In genomic region chr1:185046639-185047038, GRCh38 we compare ENCODE assay signal across 8 cellular contexts. TPM values are rescaled to one million over a fixed set of nuclear protein-coding genes. Genes with fewer than 3 reads are reported as not detected.
A peak's percentile ranks its signal among the peaks of the same experiment; 100 is the strongest.
DNase-seq lines count a peak whose midpoint lies in the region; ATAC-seq, FAIRE-seq and TF ChIP-seq lines count a peak whose summit lies in the region.

No MANE protein-coding gene starts in this region.

- no peak for DNase-seq in Calu3
- no peak for DNase-seq in endothelial cell of umbilical vein (ENCODE audit: low read depth, low spot score)
- no peak for DNase-seq in NCI-H2227 (lab: John Stamatoyannopoulos, UW; ENCODE audit: unreplicated experiment)
- no peak for DNase-seq in CD1c-positive myeloid dendritic cell (ENCODE audit: extremely low spot score)

- TF ChIP-seq POLR2A in endothelial cell of umbilical vein (IDR thresholded peaks at IDR 0.05; ENCODE audit: low read depth, low read length), result no peak

- ATAC-seq in HG02981 (IDR thresholded peaks at IDR 0.05; ENCODE audit: unreplicated experiment), result no peak
- ATAC-seq in GM19455 (IDR thresholded peaks at IDR 0.05; ENCODE audit: unreplicated experiment), result no peak

- H3K4me2 ChIP-seq in OCI-LY3 (ENCODE audit: low read length), result peak overlapping the region; percentile 96
- H3K4me2 ChIP-seq in endothelial cell of umbilical vein (ENCODE audit: insufficient read depth, low read length), result peak overlapping the region; percentile 100

- H3K9me3 Mint-ChIP-seq in Calu3 (ENCODE audit: low read depth, unreplicated experiment), result no peaks in the 10 kb centered on the region

- TSS peak; percentile 47 for BruUV-seq in Calu3 (replicated peaks; lab: Mats Ljungman, UMichigan)
- BruUV-seq in endothelial cell of umbilical vein (replicated peaks; lab: Mats Ljungman, UMichigan), result no TSS peak

- dilution Hi-C loops in endothelial cell of umbilical vein (cut with MboI; ENCODE audit: extremely low pct_ligation_motif_present, low sequenced_read_pairs), result no loop called here

- H3K4me3 Mint-ChIP-seq in Calu3 (ENCODE audit: low read depth, unreplicated experiment), result peak overlapping the region; percentile 91

- peaks cover 25% of the 10 kb centered on the region for H3K36me3 Mint-ChIP-seq in Calu3 (ENCODE audit: insufficient read depth, unreplicated experiment)

- peaks cover 6% of the 10 kb centered on the region; the same call in 1 of the 2 replicates for H3K27me3 ChIP-seq in OCI-LY3 (ENCODE audit: low read depth, low read length)
- H3K27me3 ChIP-seq in endothelial cell of umbilical vein (ENCODE audit: control insufficient read depth in 2 of 2, insufficient read depth in 2 of 2, low read length in 2 of 2), result no peaks in the 10 kb centered on the region
- H3K27me3 ChIP-seq in neutrophil, result peaks cover 6% of the 10 kb centered on the region

- TF ChIP-seq CTCF in Calu3 (IDR thresholded peaks at IDR 0.05; ENCODE audit: unreplicated experiment) (no peak), OCI-LY3 (IDR thresholded peaks at IDR 0.05; ENCODE audit: low read depth, low read length) (no peak), endothelial cell of umbilical vein (IDR thresholded peaks at IDR 0.05; ENCODE audit: extremely low read depth in 1 of 2, insufficient read depth in 1 of 2, low read depth in 1 of 2, low read length in 2 of 2) (no peak), neutrophil (IDR thresholded peaks at IDR 0.05) (no peak)

- no peak overlapping the region for H2AFZ ChIP-seq in OCI-LY3 (ENCODE audit: low read depth, low read length)
- peak overlapping the region; percentile 94 for H2AFZ ChIP-seq in endothelial cell of umbilical vein (ENCODE audit: low read depth, low read length)

- H3K4me3 ChIP-seq in OCI-LY3 (ENCODE audit: low read length) (peak overlapping the region; percentile 92), endothelial cell of umbilical vein (replicated peaks in 1 of 3; ENCODE audit: insufficient read depth in 1 of 3, low read depth in 1 of 3, low read length in 3 of 3) (peak overlapping the region; percentile 71 to 96 (median 74)), neutrophil (ENCODE audit: low read depth in 1 of 2, low read length in 1 of 2) (peak overlapping the region; percentile 89 to 94)

- peaks cover 25% of the 10 kb centered on the region for H3K4me1 Mint-ChIP-seq in Calu3 (ENCODE audit: low read depth, unreplicated experiment)

- H3K27ac ChIP-seq in OCI-LY3 (ENCODE audit: low read length) (no peak overlapping the region), endothelial cell of umbilical vein (ENCODE audit: insufficient read depth, low read depth, low read length) (no peak overlapping the region), neutrophil (no peak overlapping the region)

- peak overlapping the region; percentile 86 for H3K27ac Mint-ChIP-seq in Calu3 (ENCODE audit: unreplicated experiment)

- peaks cover 46% of the 10 kb centered on the region for H4K20me1 ChIP-seq in OCI-LY3 (ENCODE audit: insufficient read depth, low read length)
- peaks cover 15% of the 10 kb centered on the region for H4K20me1 ChIP-seq in endothelial cell of umbilical vein (replicated peaks; ENCODE audit: control insufficient read depth, extremely low read depth, insufficient read depth, low read length)

- H3K9me1 ChIP-seq in endothelial cell of umbilical vein (replicated peaks; ENCODE audit: control insufficient read depth, extremely low read depth, insufficient read depth, low read length), result no peaks in the 10 kb centered on the region

- H3K9ac ChIP-seq in OCI-LY3 (ENCODE audit: low read length) (peak overlapping the region; percentile 88), endothelial cell of umbilical vein (replicated peaks; ENCODE audit: extremely low read depth, insufficient read depth, low read length) (peak overlapping the region; percentile 69)

- intact Hi-C loops in Calu3 (cut with micrococcal nuclease; ENCODE audit: unreplicated experiment), result no loop called here
- intact Hi-C loops in endothelial cell of umbilical vein (cut with micrococcal nuclease), result loop anchor here (1.0 to 5.0 kb wide), 2 partner anchors 111 to 326 kb away; partner anchors contain the start of gene SWT1

- no peaks in the 10 kb centered on the region for H3K9me3 ChIP-seq in OCI-LY3 (ENCODE audit: insufficient read depth, low read length)
- H3K9me3 ChIP-seq in endothelial cell of umbilical vein (replicated peaks; ENCODE audit: control insufficient read depth, insufficient read depth, low read length), result no peaks in the 10 kb centered on the region
- no peaks in the 10 kb centered on the region for H3K9me3 ChIP-seq in neutrophil

- H3K36me3 ChIP-seq in OCI-LY3 (replicated peaks; ENCODE audit: low read depth, low read length) (no peaks in the 10 kb centered on the region), endothelial cell of umbilical vein (ENCODE audit: control insufficient read depth in 2 of 2, extremely low read depth in 1 of 2, insufficient read depth in 2 of 2, low read length in 2 of 2) (no peaks in the 10 kb centered on the region), neutrophil (no peaks in the 10 kb centered on the region)

- POLR2A ChIA-PET in endothelial cell of umbilical vein (lab: Charles Lee), result no interaction called here

- CTCF ChIA-PET in Calu3 (lab: Charles Lee), result no interaction called here
- CTCF ChIA-PET in endothelial cell of umbilical vein (lab: Charles Lee), result interaction anchor here (1.2 to 3.4 kb wide), 2 partner anchors 123 to 634 kb away, joined by 3 to 27 read pairs; no protein-coding TSS in a partner anchor

- H3K79me2 ChIP-seq in OCI-LY3 (ENCODE audit: low read length) (peaks cover 57% of the 10 kb centered on the region), endothelial cell of umbilical vein (ENCODE audit: control insufficient read depth, insufficient read depth, low read length) (peaks cover 53% of the 10 kb centered on the region)

- H3K4me1 ChIP-seq in OCI-LY3 (ENCODE audit: low read length), result peaks cover 19% of the 10 kb centered on the region
- H3K4me1 ChIP-seq in endothelial cell of umbilical vein (ENCODE audit: control insufficient read depth, extremely low read depth, insufficient read depth, low read length), result peaks cover 12% of the 10 kb centered on the region
- peaks cover 21 to 27% of the 10 kb centered on the region in 2 experiments for H3K4me1 ChIP-seq in neutrophil (ENCODE audit: control insufficient read depth in 1 of 2, insufficient read depth in 1 of 2, low read depth in 1 of 2, low read length in 1 of 2)

- no peaks in the 10 kb centered on the region for H3K27me3 Mint-ChIP-seq in Calu3 (ENCODE audit: unreplicated experiment)

- no peak for FAIRE-seq in endothelial cell of umbilical vein (lab: Jason Lieb, UNC)

TF ChIP-seq in endothelial cell of umbilical vein, 7 proteins besides CTCF, POLR2A, EP300 and RAD21:
- TF ChIP-seq JUN (IDR thresholded peaks at IDR 0.05; ENCODE audit: borderline replicate concordance, insufficient read depth, insufficient read length, low read depth) (no peak), GATA2 (IDR thresholded peaks at IDR 0.05; ENCODE audit: insufficient read depth, insufficient read length, low read depth, low read length) (no peak), MYC (IDR thresholded peaks at IDR 0.05; ENCODE audit: low read depth, low read length) (no peak), FOS (IDR thresholded peaks at IDR 0.05; ENCODE audit: borderline replicate concordance, insufficient read depth, low read length) (no peak), POLR2AphosphoS5 (IDR thresholded peaks at IDR 0.05; ENCODE audit: insufficient read depth, low read depth, low read length) (no peak), EZH2 (IDR thresholded peaks at IDR 0.05; ENCODE audit: borderline replicate concordance, low read depth, low read length, severe bottlenecking) (no peak), MAX (IDR thresholded peaks at IDR 0.05; ENCODE audit: insufficient read depth, insufficient read length) (no peak)

RNA-seq across cellular contexts. Expression of gene RNF2, which starts 1.3 kb away (rescaled TPM):
- total RNA-seq in Calu3 (2022) (19.3 and 23.3 TPM in 2 replicates), endothelial cell of umbilical vein (26.0 and 30.6 TPM in 2 replicates)
- 10.3 and 13.6 TPM in 2 replicates for polyA plus RNA-seq in endothelial cell of umbilical vein
- 31.6 and 31.8 TPM in 2 replicates for polyA plus RNA-seq in endothelial cell of umbilical vein (2011; cell fraction: cytosol; rRNA removed)
- 15.5 and 18.9 TPM in 2 replicates for polyA plus RNA-seq in endothelial cell of umbilical vein (2011; cell fraction: nucleus; rRNA removed)
- 20.3 and 26.0 TPM in 2 replicates for polyA plus RNA-seq in endothelial cell of umbilical vein (2012)
- 25.2 and 36.7 TPM in 2 replicates for polyA minus RNA-seq in endothelial cell of umbilical vein
- polyA minus RNA-seq in endothelial cell of umbilical vein (2011; cell fraction: cytosol; rRNA and poly(A)+ RNA removed), result 19.4 TPM
- polyA minus RNA-seq in endothelial cell of umbilical vein (2011; cell fraction: nucleus; rRNA and poly(A)+ RNA removed), result 14.3 and 21.8 TPM in 2 replicates
